ENCODE assay signal across 10 cellular contexts in genomic region chr15:41429003-41429890, GRCh38. TPM values are rescaled to one million over a fixed set of nuclear protein-coding genes. Genes with fewer than 3 reads are reported as not detected.
A peak's percentile ranks its signal among the peaks of the same experiment; 100 is the strongest.
DNase-seq lines count a peak whose midpoint lies in the region; ATAC-seq, FAIRE-seq and TF ChIP-seq lines count a peak whose summit lies in the region.
"Had no signal": no experiment of that assay in that cellular context is flagged by ENCODE, and none has a peak within 500 bp of the region (broad histone marks: within the 10 kb centered on the region; RNA-seq: fewer than 3 reads in every experiment).

No MANE protein-coding gene starts in this region.

- H3K9ac ChIP-seq in GM12878 (ENCODE audit: control insufficient read depth, insufficient read depth, low read length): peak overlapping the region; percentile 73

- no peak for TF ChIP-seq RAD21 in GM12878 (IDR thresholded peaks at IDR 0.05; ENCODE audit: insufficient read depth, low read depth, low read length)

- H3K9me3 Mint-ChIP-seq in activated naive CD4-positive, alpha-beta T cell treated with anti-CD3 and anti-CD28 coated beads, Interleukin-2, amount 50 U/mL, for 24 hours: no peaks in the 10 kb centered on the region
- no peaks in the 10 kb centered on the region for H3K9me3 Mint-ChIP-seq in type B pancreatic cell

- peak; percentile 56 for FAIRE-seq in GM12878 (lab: Jason Lieb, UNC)
- FAIRE-seq: endometrium had no signal

- TF ChIP-seq EP300 in GM12878 (IDR thresholded peaks at IDR 0.05; ENCODE audit: borderline replicate concordance in 1 of 2, control insufficient read depth in 1 of 2, low read depth in 2 of 2, low read length in 2 of 2): no peak

- H3K27ac ChIP-seq in GM12878 (ENCODE audit: control insufficient read depth, insufficient read depth) (peak overlapping the region; percentile 91), SJCRH30 (no peak overlapping the region)

- in situ Hi-C loops in GM12878 (cut with MboI): no loop called here

- SMC1A ChIA-PET in GM12878 (lab: Charles Lee; ENCODE audit: uncharacterized antibody, unreplicated experiment): interaction anchor here (0.8 to 2.8 kb wide), 8 partner anchors 9 to 231 kb away, joined by 3 to 20 read pairs (median 4); partner anchors contain the start of gene MGA

- WGBS in GM12878 (ENCODE audit: insufficient coverage, insufficient replicate concordance, low lambda C conversion rate, missing lambda C conversion rate): 24% methylated on average over 10 of the region's 10 CpGs

- no peak for TF ChIP-seq CTCF in GM12878 (IDR thresholded peaks at IDR 0.05 in 2 of 3, conservative IDR thresholded peaks at IDR 0.05 in 1 of 3; ENCODE audit: control insufficient read depth in 2 of 3, extremely low read depth in 1 of 3, insufficient read depth in 1 of 3, low read depth in 3 of 3, low read length in 3 of 3)
- TF ChIP-seq CTCF in type B pancreatic cell (conservative IDR thresholded peaks at IDR 0.05): no peak

- no peak for TF ChIP-seq POLR2A in GM12878 (IDR thresholded peaks at IDR 0.05; ENCODE audit: low read depth, low read length)

- DNase-seq in activated naive CD4-positive, alpha-beta T cell (lab: John Stamatoyannopoulos, UW): no peak
- DNase-seq in GM12878 (ENCODE audit: low read depth, low spot score): peak; percentile 65
- no peak for DNase-seq in type B pancreatic cell (ENCODE audit: extremely low spot score, unreplicated experiment)
- no peak for DNase-seq in central memory CD4-positive, alpha-beta T cell
- DNase-seq in SJCRH30: no peak
- DNase-seq in NOMO-1 treated with dmso at 0.1 percent for 144 hours (lab: John Stamatoyannopoulos, UW; ENCODE audit: unreplicated experiment): no peak
- DNase-seq: C1 segment of cervical spinal cord had no signal

- peaks cover 22% of the 10 kb centered on the region for H3K4me1 Mint-ChIP-seq in activated naive CD4-positive, alpha-beta T cell treated with anti-CD3 and anti-CD28 coated beads, Interleukin-2, amount 50 U/mL, for 24 hours
- peaks cover 10% of the 10 kb centered on the region for H3K4me1 Mint-ChIP-seq in type B pancreatic cell (ENCODE audit: unreplicated experiment)

- H3K27me3 Mint-ChIP-seq in activated naive CD4-positive, alpha-beta T cell treated with anti-CD3 and anti-CD28 coated beads, Interleukin-2, amount 50 U/mL, for 24 hours: no peaks in the 10 kb centered on the region
- no peaks in the 10 kb centered on the region for H3K27me3 Mint-ChIP-seq in type B pancreatic cell

- peaks cover 52% of the 10 kb centered on the region for H3K79me2 ChIP-seq in GM12878 (ENCODE audit: control insufficient read depth, insufficient read depth, low read length)

- intact Hi-C loops in GM12878 (cut with micrococcal nuclease; ENCODE audit: unreplicated experiment): no loop called here

- H3K4me3 ChIP-seq in GM12878 (peak overlapping the region; percentile 59; the same call in 1 of the 2 replicates), SJCRH30 (no peak overlapping the region)

- no peaks in the 10 kb centered on the region for H3K27me3 ChIP-seq in GM12878 (replicated peaks in 1 of 2; ENCODE audit: control insufficient read depth in 2 of 2, insufficient read depth in 2 of 2, low read length in 1 of 2)
- H3K27me3 ChIP-seq in SJCRH30: no peaks in the 10 kb centered on the region

- ATAC-seq in HG03175 (IDR thresholded peaks at IDR 0.05; ENCODE audit: unreplicated experiment) (peak; percentile 73), GM12878 (peak; percentile 92)

- H3K9me3 ChIP-seq in GM12878 (replicated peaks; ENCODE audit: control insufficient read depth, insufficient read depth, low read length) (no peaks in the 10 kb centered on the region), SJCRH30 (replicated peaks) (no peaks in the 10 kb centered on the region)

- POLR2A ChIA-PET in GM12878 (lab: Charles Lee): interaction anchor here (0.6 to 2.3 kb wide), 7 partner anchors 11 to 723 kb away, joined by 3 to 10 read pairs (median 6); partner anchors contain the start of genes OIP5 and RTF1

- peaks cover 0 to 4% of the 10 kb centered on the region in 2 experiments; a peak in 2 of 4 replicates for H3K36me3 ChIP-seq in GM12878 (ENCODE audit: control insufficient read depth in 2 of 2, insufficient read depth in 2 of 2, low read length in 1 of 2)
- peaks cover 16% of the 10 kb centered on the region; the same call in 1 of the 2 replicates for H3K36me3 ChIP-seq in SJCRH30

- CTCF ChIA-PET in GM12878 (lab: Yijun Ruan, JAX): interaction anchor here (0.5 to 2.4 kb wide), 4 partner anchors 23 to 728 kb away, joined by 3 to 10 read pairs (median 4); no protein-coding TSS in a partner anchor

- peak overlapping the region; percentile 73 for H3K27ac Mint-ChIP-seq in activated naive CD4-positive, alpha-beta T cell treated with anti-CD3 and anti-CD28 coated beads, Interleukin-2, amount 50 U/mL, for 24 hours
- peak overlapping the region; percentile 69 for H3K27ac Mint-ChIP-seq in type B pancreatic cell

- peak overlapping the region; percentile 16 for H3K4me3 Mint-ChIP-seq in activated naive CD4-positive, alpha-beta T cell treated with anti-CD3 and anti-CD28 coated beads, Interleukin-2, amount 50 U/mL, for 24 hours
- no peak overlapping the region for H3K4me3 Mint-ChIP-seq in type B pancreatic cell

- H4K20me1 ChIP-seq in GM12878 (ENCODE audit: control insufficient read depth, insufficient read depth): no peaks in the 10 kb centered on the region

- H3K4me1 ChIP-seq in GM12878 (ENCODE audit: control insufficient read depth, insufficient read depth, low read length) (peaks cover 20% of the 10 kb centered on the region), SJCRH30 (no peaks in the 10 kb centered on the region)

- peak overlapping the region; percentile 68 for H2AFZ ChIP-seq in GM12878 (ENCODE audit: control insufficient read depth, low read depth, low read length)

- peak overlapping the region; percentile 91 for H3K4me2 ChIP-seq in GM12878 (ENCODE audit: control insufficient read depth, insufficient read depth)

- BruUV-seq in GM12878 (replicated peaks; lab: Mats Ljungman, UMichigan): no TSS peak

- RAD21 ChIA-PET in GM12878 (lab: Charles Lee; ENCODE audit: unreplicated experiment): interaction anchor here (0.7 to 1.3 kb wide), 9 partner anchors 10 to 345 kb away, joined by 3 to 5 read pairs (median 3); partner anchors contain the start of genes CHP1, MAPKBP1 and NUSAP1

- peaks cover 7% of the 10 kb centered on the region for H3K36me3 Mint-ChIP-seq in activated naive CD4-positive, alpha-beta T cell treated with anti-CD3 and anti-CD28 coated beads, Interleukin-2, amount 50 U/mL, for 24 hours
- H3K36me3 Mint-ChIP-seq in type B pancreatic cell: peaks cover 17% of the 10 kb centered on the region

TF ChIP-seq in GM12878, 131 proteins besides CTCF, POLR2A, EP300 and RAD21:
- TF ChIP-seq RAD51 (IDR thresholded peaks at IDR 0.05) (no peak), ZNF384 (IDR thresholded peaks at IDR 0.05; ENCODE audit: borderline replicate concordance, low read depth, low read length) (peak; percentile 48; the same call in 1 of the 2 replicates), RUNX3 (IDR thresholded peaks at IDR 0.05; ENCODE audit: low read length) (peak; percentile 39; the same call in 1 of the 2 replicates), TARDBP (IDR thresholded peaks at IDR 0.05; ENCODE audit: borderline replicate concordance) (no peak), ETV6 (conservative IDR thresholded peaks at IDR 0.05 in 1 of 2, IDR thresholded peaks at IDR 0.05 in 1 of 2; ENCODE audit: borderline replicate concordance in 1 of 2, low read depth in 1 of 2) (peak in 1 of 2 experiments; percentile 13; a peak in 1 of 4 replicates), IKZF2 (IDR thresholded peaks at IDR 0.05) (peak; percentile 21 to 35; a peak in 1 of 4 replicates)

RNA-seq across cellular contexts. Expression of gene RTF1, which starts 12.4 kb away (rescaled TPM):
- total RNA-seq in GM12878 (2013; cell fraction: nucleolus; rRNA removed): 18.6 and 23.8 TPM in 2 replicates
- total RNA-seq in GM12878 (2014; rRNA removed) (15.2 and 19.3 TPM in 2 replicates), GM12878 (2014; rRNA removed; fragmentation: Illumina TruSeq; extraction: Trizol) (35.5 and 35.6 TPM in 2 replicates), GM12878 (2021) (28.4 and 31.2 TPM in 2 replicates), type B pancreatic cell (ENCODE audit: low replicate concordance) (39.8 and 54.4 TPM in 2 replicates)
- polyA plus RNA-seq in GM12878 (2011; ENCODE audit: low read depth): 13.9 TPM
- polyA plus RNA-seq in GM12878 (2011; rRNA removed) (29.2 and 33.0 TPM in 2 replicates), GM12878 (2014; fragmentation: Illumina TruSeq; extraction: Trizol) (49.1 and 51.8 TPM in 2 replicates), GM12878 (2014; fragmentation: Nextera tagmentation; extraction: Ambion mirVana) (10 to 100 TPM in 1 of 2 experiments, 1 to 10 TPM in 1; 7.2 to 10.9 TPM), GM12878 (2014; rRNA removed) (35.1 and 35.4 TPM in 2 replicates), GM12878 (2016; fragmentation: Nextera tagmentation; extraction: Ambion mirVana) (10 to 100 TPM; 67.0 to 67.9 TPM)
- 18.7 and 18.9 TPM in 2 replicates for polyA plus RNA-seq in GM12878 (2011; cell fraction: cytosol; rRNA removed)
- 8.5 and 12.8 TPM in 2 replicates for polyA plus RNA-seq in GM12878 (2011; cell fraction: nucleus; rRNA removed)
- 20.8 and 23.3 TPM in 2 replicates for polyA plus RNA-seq in GM12878 (2012)
- 13.0 and 16.9 TPM in 2 replicates for polyA minus RNA-seq in GM12878 (2011; rRNA and poly(A)+ RNA removed)
- polyA minus RNA-seq in GM12878 (2011; cell fraction: cytosol; rRNA and poly(A)+ RNA removed): 10.9 and 15.5 TPM in 2 replicates
- 3.4 and 6.3 TPM in 2 replicates for polyA minus RNA-seq in GM12878 (2011; cell fraction: nucleus; rRNA and poly(A)+ RNA removed)
- total RNA-seq in SJCRH30 (2014; rRNA removed; shearing (Covaris generic)): 49.8 and 53.9 TPM in 2 replicates

RNA-seq across cellular contexts. Expression of gene NDUFAF1, which starts 27.0 kb away (rescaled TPM):
- 15.4 and 15.6 TPM in 2 replicates for total RNA-seq in GM12878 (2013; cell fraction: nucleolus; rRNA removed)
- total RNA-seq in GM12878 (2014; rRNA removed) (16.7 and 18.9 TPM in 2 replicates), GM12878 (2014; rRNA removed; fragmentation: Illumina TruSeq; extraction: Trizol) (20.8 and 22.6 TPM in 2 replicates), GM12878 (2021) (16.6 and 17.3 TPM in 2 replicates), type B pancreatic cell (ENCODE audit: low replicate concordance) (17.5 and 19.4 TPM in 2 replicates)
- polyA plus RNA-seq in GM12878 (2011; ENCODE audit: low read depth): 17.6 TPM
- polyA plus RNA-seq in GM12878 (2011; rRNA removed) (19.4 and 27.9 TPM in 2 replicates), GM12878 (2014; fragmentation: Illumina TruSeq; extraction: Trizol) (23.5 and 33.9 TPM in 2 replicates), GM12878 (2014; fragmentation: Nextera tagmentation; extraction: Ambion mirVana) (10 to 100 TPM; 46.4 to 47.2 TPM), GM12878 (2014; rRNA removed) (17.1 and 19.2 TPM in 2 replicates), GM12878 (2016; fragmentation: Nextera tagmentation; extraction: Ambion mirVana) (10 to 100 TPM; 37.8 to 38.8 TPM)
- 8.6 and 9.8 TPM in 2 replicates for polyA plus RNA-seq in GM12878 (2011; cell fraction: cytosol; rRNA removed)
- polyA plus RNA-seq in GM12878 (2011; cell fraction: nucleus; rRNA removed): 6.1 and 8.7 TPM in 2 replicates
- 13.8 and 14.7 TPM in 2 replicates for polyA plus RNA-seq in GM12878 (2012)
- 5.3 and 6.2 TPM in 2 replicates for polyA minus RNA-seq in GM12878 (2011; rRNA and poly(A)+ RNA removed)
- 2.4 and 3.1 TPM in 2 replicates for polyA minus RNA-seq in GM12878 (2011; cell fraction: cytosol; rRNA and poly(A)+ RNA removed)
- 2.7 and 3.9 TPM in 2 replicates for polyA minus RNA-seq in GM12878 (2011; cell fraction: nucleus; rRNA and poly(A)+ RNA removed)
- total RNA-seq in SJCRH30 (2014; rRNA removed; shearing (Covaris generic)): 17.2 and 17.4 TPM in 2 replicates
